Comparison of ENCODE assay signal across 25 cellular contexts in the genomic region with DNA sequence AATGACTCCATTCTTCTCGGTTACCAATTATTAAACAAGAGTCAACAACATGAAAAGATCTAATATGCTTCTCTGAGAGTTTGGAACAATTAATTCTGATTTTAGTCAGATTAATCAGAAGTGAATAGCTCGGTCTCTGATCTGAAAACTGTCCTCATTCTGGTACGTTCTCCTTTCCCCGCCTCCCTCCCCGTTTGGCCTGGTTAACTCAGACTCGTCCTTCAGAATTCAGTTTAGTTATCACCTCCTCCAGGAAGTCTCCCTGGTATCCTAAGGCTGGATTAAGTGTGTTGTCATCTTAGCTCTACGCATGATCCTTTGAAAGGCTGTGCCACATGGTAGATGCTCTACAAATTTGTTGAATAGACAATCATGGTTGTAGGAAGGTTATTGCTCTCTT.
"Had no signal": no experiment of that assay in that cellular context is flagged by ENCODE, and none has a peak within 500 bp of the region (broad histone marks: within the 10 kb centered on the region; RNA-seq: fewer than 3 reads in every experiment).

No MANE protein-coding gene starts in this region.

- H3K36me3 ChIP-seq: adrenal gland, ascending aorta, brain microvascular endothelial cell, esophagus muscularis mucosa, heart right ventricle, thoracic aorta, upper lobe of left lung, vagina had no signal

- H3K9ac ChIP-seq: parathyroid adenoma had no signal

- H3K27ac ChIP-seq: adrenal gland, ascending aorta, brain microvascular endothelial cell, esophagus muscularis mucosa, foreskin keratinocyte, heart right ventricle, parathyroid adenoma, thoracic aorta, upper lobe of left lung, vagina had no signal

- ATAC-seq: activated CD4-positive, alpha-beta T cell treated with anti-CD3 and anti-CD28 coated beads for 36 hours; activated CD8-positive, alpha-beta memory T cell treated with anti-CD3 and anti-CD28 coated beads, Interleukin-2, amount 10 ng/mL, durations not matched to agents 7 days and 5 days; activated CD8-positive, alpha-beta T cell treated with anti-CD3 and anti-CD28 coated beads, Interleukin-2, amount 10 ng/mL, durations not matched to agents 7 days and 5 days; activated naive CD4-positive, alpha-beta T cell treated with anti-CD3 and anti-CD28 coated beads, Interleukin-2, amount 50 U/mL, for 72 hours; foreskin keratinocyte; heart right ventricle; left cardiac atrium; naive thymus-derived CD4-positive, alpha-beta T cell; right cardiac atrium had no signal

- H3K27me3 ChIP-seq: adrenal gland, ascending aorta, brain microvascular endothelial cell, esophagus muscularis mucosa, foreskin keratinocyte, heart right ventricle, upper lobe of left lung, vagina had no signal

- H3K4me3 ChIP-seq: adrenal gland, ascending aorta, esophagus muscularis mucosa, heart right ventricle, thoracic aorta, upper lobe of left lung, vagina had no signal

- H3K9me3 ChIP-seq: adrenal gland, ascending aorta, esophagus muscularis mucosa, thoracic aorta, upper lobe of left lung, vagina had no signal

- H2AFZ ChIP-seq: parathyroid adenoma had no signal

- H3K4me1 ChIP-seq: adrenal gland, foreskin keratinocyte, parathyroid adenoma had no signal

- DNase-seq: activated CD4-positive, alpha-beta T cell treated with anti-CD3 and anti-CD28 coated beads for 36 hours; activated CD4-positive, CD25-positive, alpha-beta regulatory T cell; activated CD8-positive, alpha-beta memory T cell treated with anti-CD3 and anti-CD28 coated beads, Interleukin-2, amount 10 ng/mL, durations not matched to agents 7 days and 5 days; activated CD8-positive, alpha-beta T cell treated with anti-CD3 and anti-CD28 coated beads, Interleukin-2, amount 10 ng/mL, durations not matched to agents 7 days and 5 days; activated naive CD4-positive, alpha-beta T cell; activated T-cell treated with anti-CD3 and anti-CD28 coated beads, Interleukin-2, amount 50 U/mL, for 48 hours; adrenal gland; brain microvascular endothelial cell; effector CD4-positive, alpha-beta T cell; foreskin keratinocyte; heart right ventricle; left cardiac atrium; midbrain; naive thymus-derived CD4-positive, alpha-beta T cell; right cardiac atrium; stimulated activated CD4-positive, alpha-beta T cell treated with anti-CD3 and anti-CD28 coated beads, Interleukin-15, amount 100 ng/mL, for 24 hours; stimulated activated CD4-positive, alpha-beta T cell treated with anti-CD3 and anti-CD28 coated beads, Interleukin-2, amount 100 ng/mL, for 24 hours; stimulated activated naive CD4-positive, alpha-beta T cell; upper lobe of left lung had no signal
